In the genomic region with DNA sequence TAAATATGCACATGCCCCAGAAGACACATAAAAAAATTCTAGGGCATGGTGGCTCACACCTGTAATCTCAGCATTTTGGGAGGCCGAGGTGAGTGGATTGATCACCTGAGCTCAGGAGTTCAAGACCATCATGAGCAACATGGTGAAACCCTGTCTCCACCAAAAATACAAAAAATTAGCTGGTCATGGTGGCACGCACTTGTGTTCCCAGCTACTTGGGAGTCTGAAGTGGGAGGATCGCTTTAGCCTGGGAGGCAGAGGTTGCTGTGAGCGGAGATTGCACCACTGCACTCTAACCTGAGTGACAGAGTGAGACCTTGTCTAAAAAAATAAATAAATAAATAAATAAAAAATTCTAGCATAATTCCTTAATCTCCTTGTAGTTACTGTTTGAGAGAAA, we compare ENCODE assay signal across 1 cellular context.
A peak's percentile ranks its signal among the peaks of the same experiment; 100 is the strongest.
TF ChIP-seq lines count a peak whose summit lies in the region.

No MANE protein-coding gene starts in this region.

TF ChIP-seq in K562, 482 proteins besides CTCF, POLR2A, EP300 and RAD21:
- TF ChIP-seq POLR2AphosphoS5 (IDR thresholded peaks at IDR 0.05; ENCODE audit: control insufficient read depth, insufficient read depth, low read depth, low read length) (peak; percentile 30; the same call in 1 of the 2 replicates), PHF20 (IDR thresholded peaks at IDR 0.05; ENCODE audit: partially characterized antibody) (no peak), ZNF24 (IDR thresholded peaks at IDR 0.05) (no peak)
- TF ChIP-seq, protein P1, sequence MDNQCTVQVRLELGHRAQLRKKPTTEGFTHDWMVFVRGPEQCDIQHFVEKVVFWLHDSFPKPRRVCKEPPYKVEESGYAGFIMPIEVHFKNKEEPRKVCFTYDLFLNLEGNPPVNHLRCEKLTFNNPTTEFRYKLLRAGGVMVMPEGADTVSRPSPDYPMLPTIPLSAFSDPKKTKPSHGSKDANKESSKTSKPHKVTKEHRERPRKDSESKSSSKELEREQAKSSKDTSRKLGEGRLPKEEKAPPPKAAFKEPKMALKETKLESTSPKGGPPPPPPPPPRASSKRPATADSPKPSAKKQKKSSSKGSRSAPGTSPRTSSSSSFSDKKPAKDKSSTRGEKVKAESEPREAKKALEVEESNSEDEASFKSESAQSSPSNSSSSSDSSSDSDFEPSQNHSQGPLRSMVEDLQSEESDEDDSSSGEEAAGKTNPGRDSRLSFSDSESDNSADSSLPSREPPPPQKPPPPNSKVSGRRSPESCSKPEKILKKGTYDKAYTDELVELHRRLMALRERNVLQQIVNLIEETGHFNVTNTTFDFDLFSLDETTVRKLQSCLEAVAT (IDR thresholded peaks at IDR 0.05) = 0 out of 4 replicates have a peak, but pooled peaks of 1 of the 2 experiments have one; percentile 34
TF ChIP-seq in K562: peak in this region for 2.
